ENCODE assay signal across 30 cellular contexts in genomic region chr2:169035887-169036286, GRCh38. TPM values are rescaled to one million over a fixed set of nuclear protein-coding genes. Genes with fewer than 3 reads are reported as not detected.
"Had no signal": no experiment of that assay in that cellular context is flagged by ENCODE, and none has a peak within 500 bp of the region (broad histone marks: within the 10 kb centered on the region; RNA-seq: fewer than 3 reads in every experiment).

No MANE protein-coding gene starts in this region.

- H3K27me3 ChIP-seq: left lung, ovary, stomach, testis, thyroid gland, transverse colon, upper lobe of left lung, vagina had no signal

- H3K9me3 ChIP-seq: left lung, mucosa of descending colon, ovary, prostate gland, testis, thyroid gland, transverse colon, upper lobe of left lung, vagina had no signal

- H3K36me3 ChIP-seq: left lung, ovary, prostate gland, stomach, thyroid gland, transverse colon, upper lobe of left lung, vagina had no signal

- H3K4me1 ChIP-seq: prostate gland, stomach, testis, thyroid gland, vagina had no signal

- H3K4me3 ChIP-seq: left lung, lung, mucosa of descending colon, ovary, prostate gland, skin epidermis, stomach, testis, thyroid gland, transverse colon, upper lobe of left lung, vagina had no signal

- FAIRE-seq: islet of Langerhans, kidney had no signal

- DNase-seq: hypothalamus; immature natural killer cell; kidney; left colon; left lung; mesendoderm; mucosa of descending colon; naive thymus-derived CD4-positive, alpha-beta T cell; ovary; retina; right cardiac atrium; stimulated activated CD4-positive, alpha-beta T cell treated with anti-CD3 and anti-CD28 coated beads, Interleukin-12 subunit alpha, Interleukin-12 subunit beta, amount 100 ng/mL, for 4 hours; stimulated activated CD4-positive, alpha-beta T cell treated with anti-CD3 and anti-CD28 coated beads, Interleukin-15, amount 100 ng/mL, for 24 hours; stimulated activated CD4-positive, alpha-beta T cell treated with anti-CD3 and anti-CD28 coated beads, Interleukin-2, amount 100 ng/mL, for 24 hours; stimulated activated CD4-positive, alpha-beta T cell treated with anti-CD3 and anti-CD28 coated beads, Interleukin-4, amount 100 ng/mL, for 1 hour; stimulated activated naive B cell treated with anti-CD40 and anti-IgM and Interleukin-4, amounts not matched to agents 10 μg/mL and 1 μg/mL and 100 μg/mL, for 72 hours; stimulated activated naive CD8-positive, alpha-beta T cell treated with anti-CD3 and anti-CD28 coated beads, Interleukin-15, Interleukin-2, amounts not matched to agents 100 U/mL and 50 U/mL, for 24 hours; stomach; testis; thyroid gland; transverse colon; upper lobe of left lung had no signal

- H3K27ac ChIP-seq: ovary, prostate gland, skin epidermis, stomach, testis, thyroid gland, upper lobe of left lung, vagina had no signal

RNA-seq across cellular contexts. Expression of gene ABCB11, which starts 4.8 kb away (rescaled TPM):
- total RNA-seq: myocyte; naive thymus-derived CD4-positive, alpha-beta T cell; vagina had no signal
- polyA plus RNA-seq: immature natural killer cell; naive thymus-derived CD4-positive, alpha-beta T cell; neural cell; stomach had no signal

RNA-seq across cellular contexts. Expression of gene DHRS9, which starts 33.5 kb away (rescaled TPM):
- total RNA-seq: myocyte; natural killer cell treated with Interleukin-12 subunit alpha and Interleukin-12 subunit beta and Interleukin-15 and Interleukin-18, amount 100 ng/mL, for 72 hours; vagina had no signal
- polyA plus RNA-seq: naive thymus-derived CD4-positive, alpha-beta T cell; neural cell had no signal
